1 cellular context compared by ENCODE assay signal in genomic region chr12:79686171-79686570, GRCh38.
TF ChIP-seq lines count a peak whose summit lies in the region.

No MANE protein-coding gene starts in this region.

TF ChIP-seq in GM23338, 12 proteins besides CTCF, POLR2A, EP300 and RAD21 (continued from another document):
- no peak for TF ChIP-seq REST (IDR thresholded peaks at IDR 0.05; ENCODE audit: unreplicated experiment)
- TF ChIP-seq CREB1 (CRISPR knock-in tag; IDR thresholded peaks at IDR 0.05; ENCODE audit: low read depth) = no peak
- no peak for TF ChIP-seq POLR2AphosphoS5 (IDR thresholded peaks at IDR 0.05; ENCODE audit: low read depth)
- TF ChIP-seq ZNF462 (CRISPR knock-in tag; IDR thresholded peaks at IDR 0.05) = no peak
- no peak for TF ChIP-seq EZH2phosphoT487 (IDR thresholded peaks at IDR 0.05; ENCODE audit: unreplicated experiment)
- no peak for TF ChIP-seq EZH2 (IDR thresholded peaks at IDR 0.05; ENCODE audit: low read depth, unreplicated experiment)
- TF ChIP-seq STAT1 (IDR thresholded peaks at IDR 0.05; ENCODE audit: unreplicated experiment) = no peak
- no peak for TF ChIP-seq ZNF114 (CRISPR knock-in tag; IDR thresholded peaks at IDR 0.05)
- TF ChIP-seq ZNF331 (CRISPR knock-in tag; IDR thresholded peaks at IDR 0.05; ENCODE audit: low read depth) = no peak
- no peak for TF ChIP-seq ETS1 (IDR thresholded peaks at IDR 0.05)
- TF ChIP-seq NANOG (IDR thresholded peaks at IDR 0.05; ENCODE audit: borderline replicate concordance) = no peak
